ENCODE assay signal across 17 cellular contexts in genomic region chr17:50641339-50641725, GRCh38. TPM values are rescaled to one million over a fixed set of nuclear protein-coding genes. Genes with fewer than 3 reads are reported as not detected.
DNase-seq lines count a peak whose midpoint lies in the region; ATAC-seq, FAIRE-seq and TF ChIP-seq lines count a peak whose summit lies in the region.
"Had no signal": no experiment of that assay in that cellular context is flagged by ENCODE, and none has a peak within 500 bp of the region (broad histone marks: within the 10 kb centered on the region; RNA-seq: fewer than 3 reads in every experiment).

No MANE protein-coding gene starts in this region.

- H3K36me3 Mint-ChIP-seq in MCF 10A (ENCODE audit: insufficient read depth, unreplicated experiment) (peaks cover 36% of the 10 kb centered on the region), mesothelial cell of epicardium (no peaks in the 10 kb centered on the region), T-cell (no peaks in the 10 kb centered on the region)
- H3K36me3 Mint-ChIP-seq: activated naive CD4-positive, alpha-beta T cell treated with anti-CD3 and anti-CD28 coated beads, Interleukin-2, amount 10 ng/mL, durations not matched to agents 7 days and 5 days; CD8-positive, alpha-beta memory T cell had no signal

- H3K27ac ChIP-seq in mammary epithelial cell (ENCODE audit: insufficient read depth, low read depth, low read length) (no peak overlapping the region), K562 (ENCODE audit: extremely low read depth, low read depth, low read length) (no peak overlapping the region)
- H3K27ac ChIP-seq: SK-N-MC had no signal

- dilution Hi-C loops in mammary epithelial cell (cut with HindIII; ENCODE audit: low sequenced_read_pairs): no loop called here

- H3K9ac ChIP-seq in mammary epithelial cell (ENCODE audit: insufficient read depth, low read length) (no peak overlapping the region), K562 (ENCODE audit: insufficient read depth in 1 of 2, low read depth in 2 of 2, low read length in 2 of 2) (peak overlapping the region in 1 of 2 experiments; percentile 43; a peak in 1 of 4 replicates)

- H3K9me1 ChIP-seq in K562 (ENCODE audit: control insufficient read depth, insufficient read depth, low read length): no peaks in the 10 kb centered on the region

- H3K4me1 ChIP-seq in mammary epithelial cell (ENCODE audit: insufficient read depth, low read length): peaks cover 71% of the 10 kb centered on the region
- peaks cover 14 to 20% of the 10 kb centered on the region in 2 experiments for H3K4me1 ChIP-seq in K562 (replicated peaks in 1 of 2; ENCODE audit: control insufficient read depth in 2 of 2, insufficient read depth in 2 of 2, low read length in 2 of 2)

- H3K4me2 ChIP-seq in mammary epithelial cell (ENCODE audit: insufficient read depth, low read depth, low read length) (no peak overlapping the region), K562 (ENCODE audit: insufficient read depth, low read length) (peak overlapping the region; percentile 12; the same call in 1 of the 2 replicates)

- H3K27ac Mint-ChIP-seq in MCF 10A (ENCODE audit: low read depth, unreplicated experiment): peak overlapping the region; percentile 87
- peak overlapping the region; percentile 6 for H3K27ac Mint-ChIP-seq in mesothelial cell of epicardium
- H3K27ac Mint-ChIP-seq in T-cell: no peak overlapping the region
- H3K27ac Mint-ChIP-seq: activated CD4-positive, alpha-beta T cell treated with anti-CD3 and anti-CD28 coated beads, Interleukin-2, amount 10 ng/mL, durations not matched to agents 24 days and 14 days; activated naive CD4-positive, alpha-beta T cell treated with anti-CD3 and anti-CD28 coated beads, Interleukin-2, amount 10 ng/mL, durations not matched to agents 7 days and 5 days had no signal

- FAIRE-seq in K562 (lab: Jason Lieb, UNC): no peak

- peaks cover 52% of the 10 kb centered on the region for H3K4me1 Mint-ChIP-seq in MCF 10A (ENCODE audit: insufficient read depth, unreplicated experiment)
- peaks cover 28% of the 10 kb centered on the region for H3K4me1 Mint-ChIP-seq in mesothelial cell of epicardium
- no peaks in the 10 kb centered on the region for H3K4me1 Mint-ChIP-seq in T-cell
- H3K4me1 Mint-ChIP-seq: activated CD4-positive, alpha-beta T cell treated with anti-CD3 and anti-CD28 coated beads, Interleukin-2, amount 10 ng/mL, durations not matched to agents 24 days and 14 days; activated naive CD4-positive, alpha-beta T cell treated with anti-CD3 and anti-CD28 coated beads, Interleukin-2, amount 10 ng/mL, durations not matched to agents 7 days and 5 days; CD8-positive, alpha-beta memory T cell had no signal

- POLR2A ChIA-PET in MCF 10A (lab: Yijun Ruan, JAX) (interaction anchor here (1.0 to 6.9 kb wide), 5 partner anchors 9 to 54 kb away, joined by 3 to 96 read pairs (median 4); no protein-coding TSS in a partner anchor), K562 (lab: Yijun Ruan, JAX) (interaction anchor here (1.1 to 1.4 kb wide), 2 partner anchors 9 to 10 kb away, joined by 3 read pairs; no protein-coding TSS in a partner anchor), T-cell (lab: Charles Lee) (no interaction called here)

- TF ChIP-seq CTCF in MCF 10A (IDR thresholded peaks at IDR 0.05; ENCODE audit: unreplicated experiment) (no peak), mammary epithelial cell (conservative IDR thresholded peaks at IDR 0.05 in 1 of 2, IDR thresholded peaks at IDR 0.05 in 1 of 2; ENCODE audit: extremely low read depth in 1 of 2, insufficient read depth in 1 of 2, low read depth in 1 of 2, low read length in 2 of 2) (no peak), K562 (IDR thresholded peaks at IDR 0.05 in 2 of 3, conservative IDR thresholded peaks at IDR 0.05 in 1 of 3; ENCODE audit: insufficient read depth in 2 of 3, low read depth in 1 of 3, low read length in 3 of 3) (no peak), mesothelial cell of epicardium (IDR thresholded peaks at IDR 0.05; ENCODE audit: unreplicated experiment) (no peak)

- BruUV-seq in MCF 10A (replicated peaks; lab: Mats Ljungman, UMichigan) (no TSS peak), mammary epithelial cell (replicated peaks; lab: Mats Ljungman, UMichigan) (no TSS peak), K562 (replicated peaks; lab: Mats Ljungman, UMichigan) (no TSS peak)

- H3K4me3 ChIP-seq in mammary epithelial cell (replicated peaks in 1 of 3; ENCODE audit: insufficient read depth in 1 of 3, low read depth in 2 of 3, low read length in 3 of 3) (no peak overlapping the region), K562 (no peak overlapping the region)
- H3K4me3 ChIP-seq: SK-N-MC, upper lobe of right lung had no signal

- in situ Hi-C loops in mammary epithelial cell (cut with MboI; ENCODE audit: low sequenced_read_pairs in 2 of 2): no loop called here
- in situ Hi-C loops in K562 (cut with MboI): no loop called here

- no peaks in the 10 kb centered on the region for H3K36me3 ChIP-seq in mammary epithelial cell (ENCODE audit: insufficient read depth, low read length)
- H3K36me3 ChIP-seq in K562 (ENCODE audit: control insufficient read depth, insufficient read depth, low read length): no peaks in the 10 kb centered on the region
- H3K36me3 ChIP-seq: upper lobe of right lung had no signal

- no peak for ATAC-seq in K562
- ATAC-seq in GM18867 (IDR thresholded peaks at IDR 0.05; ENCODE audit: unreplicated experiment): no peak
- ATAC-seq in T-cell (replicated peaks in 1 of 4): no peak
- ATAC-seq: stimulated activated naive CD8-positive, alpha-beta T cell treated with anti-CD3 and anti-CD28 coated beads, Interleukin-15, Interleukin-2, amounts not matched to agents 100 U/mL and 50 U/mL, for 24 hours had no signal

- TF ChIP-seq POLR2A in K562 (conservative IDR thresholded peaks at IDR 0.05): no peak

- H3K27me3 Mint-ChIP-seq in MCF 10A (ENCODE audit: insufficient read depth, unreplicated experiment) (no peaks in the 10 kb centered on the region), mesothelial cell of epicardium (ENCODE audit: low read depth) (peaks cover 16% of the 10 kb centered on the region), T-cell (peaks cover 26 to 46% of the 10 kb centered on the region in 2 donors)

- H3K79me2 ChIP-seq in mammary epithelial cell (ENCODE audit: insufficient read depth, low read length) (peaks cover 55% of the 10 kb centered on the region), K562 (ENCODE audit: control insufficient read depth, insufficient read depth, low read length) (no peaks in the 10 kb centered on the region)

- H3K4me3 Mint-ChIP-seq in MCF 10A (ENCODE audit: unreplicated experiment): no peak overlapping the region
- no peak overlapping the region for H3K4me3 Mint-ChIP-seq in mesothelial cell of epicardium
- no peak overlapping the region for H3K4me3 Mint-ChIP-seq in T-cell
- H3K4me3 Mint-ChIP-seq: activated CD4-positive, alpha-beta T cell treated with anti-CD3 and anti-CD28 coated beads, Interleukin-2, amount 10 ng/mL, durations not matched to agents 24 days and 14 days; activated naive CD4-positive, alpha-beta T cell treated with anti-CD3 and anti-CD28 coated beads, Interleukin-2, amount 10 ng/mL, durations not matched to agents 7 days and 5 days; CD8-positive, alpha-beta memory T cell; IgD-negative memory B cell had no signal

- H4K20me1 ChIP-seq in mammary epithelial cell (ENCODE audit: insufficient read depth, low read length): no peaks in the 10 kb centered on the region
- H4K20me1 ChIP-seq in K562 (replicated peaks; ENCODE audit: control insufficient read depth, insufficient read depth, low read length): no peaks in the 10 kb centered on the region

- no peaks in the 10 kb centered on the region for H3K9me3 Mint-ChIP-seq in MCF 10A (ENCODE audit: unreplicated experiment)
- H3K9me3 Mint-ChIP-seq in mesothelial cell of epicardium: no peaks in the 10 kb centered on the region
- no peaks in the 10 kb centered on the region for H3K9me3 Mint-ChIP-seq in T-cell
- H3K9me3 Mint-ChIP-seq: activated CD4-positive, alpha-beta T cell treated with anti-CD3 and anti-CD28 coated beads, Interleukin-2, amount 10 ng/mL, durations not matched to agents 24 days and 14 days; activated naive CD4-positive, alpha-beta T cell treated with anti-CD3 and anti-CD28 coated beads, Interleukin-2, amount 10 ng/mL, durations not matched to agents 7 days and 5 days; CD8-positive, alpha-beta memory T cell; IgD-negative memory B cell had no signal

- H3K27me3 ChIP-seq in mammary epithelial cell (ENCODE audit: insufficient read depth, low read length) (no peaks in the 10 kb centered on the region), K562 (ENCODE audit: control insufficient read depth in 2 of 2, insufficient read depth in 2 of 2, low read length in 2 of 2) (peaks cover 0 to 9% of the 10 kb centered on the region in 2 experiments; a peak in 2 of 5 replicates)
- H3K27me3 ChIP-seq: upper lobe of right lung had no signal

- no peak for TF ChIP-seq RAD21 in K562 (CRISPR knock-in tag; conservative IDR thresholded peaks at IDR 0.05 in 1 of 2, IDR thresholded peaks at IDR 0.05 in 1 of 2)

- DNase-seq in MCF 10A (ENCODE audit: unreplicated experiment) (no peak), mammary epithelial cell (no peak), K562 (ENCODE audit: extremely low read depth in 1 of 4, low spot score in 3 of 4) (no peak), mesothelial cell of epicardium (ENCODE audit: low spot score in 2 of 2, unreplicated experiment in 2 of 2) (no peak), kidney glomerular epithelial cell (lab: John Stamatoyannopoulos, UW) (no peak), T-cell (no peak)
- no peak for DNase-seq in activated CD8-positive, alpha-beta memory T cell treated with anti-CD3 and anti-CD28 coated beads, Interleukin-2, amount 50 U/mL, for 48 hours
- DNase-seq: activated CD4-positive, alpha-beta T cell treated with anti-CD3 and anti-CD28 coated beads, Interleukin-2, amount 10 ng/mL, durations not matched to agents 24 days and 14 days; activated T-cell treated with anti-CD3 and anti-CD28 coated beads for 4 hours; CD8-positive, alpha-beta memory T cell; stimulated activated CD4-positive, alpha-beta T cell treated with anti-CD3 and anti-CD28 coated beads, Interleukin-12 subunit alpha, Interleukin-12 subunit beta, amount 100 ng/mL, for 4 hours; stimulated activated naive CD8-positive, alpha-beta T cell treated with anti-CD3 and anti-CD28 coated beads, Interleukin-15, Interleukin-2, amounts not matched to agents 100 U/mL and 50 U/mL, for 24 hours; upper lobe of right lung had no signal

- TF ChIP-seq EP300 in K562 (IDR thresholded peaks at IDR 0.05; ENCODE audit: low read length): no peak

- CTCF ChIA-PET in MCF 10A (lab: Yijun Ruan, JAX): interaction anchor here (0.6 to 2.5 kb wide), 7 partner anchors 10 to 1026 kb away, joined by 3 to 14 read pairs (median 4); no protein-coding TSS in a partner anchor
- CTCF ChIA-PET in mammary epithelial cell (lab: Charles Lee; ENCODE audit: low non-redundant PET): no interaction called here
- CTCF ChIA-PET in K562 (lab: Yijun Ruan, JAX; ENCODE audit: low intra/inter-chr PET ratio): no interaction called here
- CTCF ChIA-PET in T-cell (lab: Charles Lee): no interaction called here

- intact Hi-C loops in MCF 10A (cut with micrococcal nuclease): no loop called here
- intact Hi-C loops in mammary epithelial cell (cut with micrococcal nuclease): no loop called here
- intact Hi-C loops in K562 (cut with micrococcal nuclease): no loop called here

- no peak overlapping the region for H2AFZ ChIP-seq in mammary epithelial cell (ENCODE audit: low read depth, low read length)
- 0 out of 2 replicates have a peak overlapping the region, but pooled peaks have one; percentile 35 for H2AFZ ChIP-seq in K562 (ENCODE audit: low read depth, low read length)

- 17% methylated on average over 3 of the region's 4 CpGs for WGBS in mammary epithelial cell (ENCODE audit: low coverage, missing lambda C conversion rate)
- 40% methylated on average over 4 of the region's 4 CpGs for WGBS in K562 (ENCODE audit: insufficient coverage, low coverage, missing lambda C conversion rate)

- H3K9me3 ChIP-seq in mammary epithelial cell (replicated peaks; ENCODE audit: insufficient read depth, low read length): no peaks in the 10 kb centered on the region
- H3K9me3 ChIP-seq in K562 (replicated peaks; ENCODE audit: control insufficient read depth, insufficient read depth, low read depth, low read length): no peaks in the 10 kb centered on the region
- H3K9me3 ChIP-seq: upper lobe of right lung had no signal

RNA-seq across cellular contexts. Expression of gene ABCC3, which starts 6.7 kb away (rescaled TPM):
- total RNA-seq in MCF 10A (2022): 209 and 293 TPM in 2 replicates
- 100 to 1,000 TPM in 1 of 2 donors, 10 to 100 TPM in 1; 80.7 to 113 TPM for total RNA-seq in mammary epithelial cell
- 49.6 TPM for polyA plus RNA-seq in mammary epithelial cell
- 62.4 TPM for polyA minus RNA-seq in mammary epithelial cell
- total RNA-seq in K562 (2011; cell fraction: chromatin; rRNA removed; ENCODE audit: low replicate concordance): 2.3 and 7.3 TPM in 2 replicates
- total RNA-seq in K562 (2011; cell fraction: nucleolus; rRNA removed): 3.3 and 3.7 TPM in 2 replicates
- total RNA-seq in K562 (2011; cell fraction: nucleoplasm; rRNA removed): 2.0 and 2.1 TPM in 2 replicates
- not detected in 2 replicates for total RNA-seq in K562 (2014; rRNA removed)
- total RNA-seq in K562 (2014; rRNA removed; fragmentation: Illumina TruSeq; extraction: Trizol): not detected in 2 replicates
- total RNA-seq in K562 (2015; rRNA removed; fragmentation: Illumina TruSeq; extraction: Trizol): not detected in 2 replicates
- 0.34 and 1.6 TPM in 2 replicates for total RNA-seq in K562 (2021)
- 0.78 and 0.93 TPM in 2 replicates for polyA plus RNA-seq in K562 (2011; rRNA removed)
- 0.27 and 0.51 TPM in 2 replicates for polyA plus RNA-seq in K562 (2011; cell fraction: cytosol; rRNA removed)
- 2.6 and 6.0 TPM in 2 replicates for polyA plus RNA-seq in K562 (2011; cell fraction: nucleus; rRNA removed)
- polyA plus RNA-seq in K562 (2012): 0.31 and 0.44 TPM in 2 replicates
- not detected in 2 replicates for polyA plus RNA-seq in K562 (2014; fragmentation: Illumina TruSeq; extraction: Trizol)
- under 1 TPM in 1 of 2 experiments, not detected in 1; 0.03 TPM for polyA plus RNA-seq in K562 (2014; fragmentation: Nextera tagmentation; extraction: Ambion mirVana)
- polyA plus RNA-seq in K562 (2014; rRNA removed): 0.07 TPM in 1 of 2 replicates, not detected in the other
- polyA minus RNA-seq in K562 (2011; rRNA and poly(A)+ RNA removed): 0.35 and 0.45 TPM in 2 replicates
- polyA minus RNA-seq in K562 (2011; cell fraction: cytosol; rRNA and poly(A)+ RNA removed): 1.4 and 2.1 TPM in 2 replicates
- 1.4 and 2.3 TPM in 2 replicates for polyA minus RNA-seq in K562 (2011; cell fraction: nucleus; rRNA and poly(A)+ RNA removed)
- total RNA-seq in mesothelial cell of epicardium: 0.44 to 1.2 TPM (median 0.93 TPM) in 3 replicates
- total RNA-seq in T-cell: 1 to 10 TPM in 3 of 5 donors, under 1 TPM in 1, not detected in 1; 0.75 to 2.2 (median 1.5) TPM
- total RNA-seq: activated CD4-positive, alpha-beta T cell treated with anti-CD3 and anti-CD28 coated beads, Interleukin-2, amount 10 ng/mL, durations not matched to agents 24 days and 14 days had no signal
- polyA plus RNA-seq: CD8-positive, alpha-beta memory T cell had no signal

Comparison
In these comparisons a context has a peak if more than half of its experiments do, and no peak if none do; other contexts are left out.
1. H3K27ac Mint-ChIP-seq: peak in MCF 10A (single experiment) and mesothelial cell of epicardium (single experiment); none in T-cell (0 of 2).
2. RNA of gene ABCC3, which starts 6.7 kb away (total RNA-seq): 209 to 293 TPM in MCF 10A and 80.7 to 113 TPM in mammary epithelial cell; 0.75 to 2.2 TPM in T-cell, 0.44 to 1.2 TPM in mesothelial cell of epicardium and 0.34 to 7.3 TPM in K562; every median in the first group is over 4 times any median in the second.
3. POLR2A ChIA-PET loops: an anchor here in MCF 10A (1.0 to 6.9 kb wide) and K562 (1.1 to 1.4 kb wide); none called in T-cell.